24 cellular contexts compared by ENCODE assay signal in genomic region chr18:62631173-62631572, GRCh38.
"Had no signal": no experiment of that assay in that cellular context is flagged by ENCODE, and none has a peak within 500 bp of the region (broad histone marks: within the 10 kb centered on the region; RNA-seq: fewer than 3 reads in every experiment).

No MANE protein-coding gene starts in this region.

- H3K4me1 ChIP-seq: esophagus muscularis mucosa, parathyroid adenoma, stomach, thyroid gland, vagina had no signal

- H3K27ac ChIP-seq: coronary artery, esophagus muscularis mucosa, parathyroid adenoma, stomach, thyroid gland, vagina had no signal

- H3K36me3 ChIP-seq: esophagus muscularis mucosa, stomach, thyroid gland, vagina had no signal

- H3K4me3 ChIP-seq: coronary artery, esophagus muscularis mucosa, lung, mucosa of descending colon, smooth muscle cell, stomach, thyroid gland, vagina had no signal

- ATAC-seq: left colon; mucosa of descending colon; natural killer cell treated with Interleukin-12 subunit alpha and Interleukin-12 subunit beta and Interleukin-15 and Interleukin-18, amount 100 ng/mL, for 72 hours; sciatic nerve; stimulated activated effector memory CD8-positive, alpha-beta T cell treated with anti-CD3 and anti-CD28 coated beads, Interleukin-12 subunit alpha, Interleukin-12 subunit beta, amount 100 ng/mL, for 72 hours had no signal

- DNase-seq: dermis blood vessel endothelial cell; effector memory CD4-positive, alpha-beta T cell; hypothalamus; immature natural killer cell; islet precursor cell; kidney glomerular epithelial cell; left colon; mucosa of descending colon; naive B cell; stimulated activated CD4-positive, alpha-beta T cell treated with anti-CD3 and anti-CD28 coated beads, Interleukin-2, amount 100 ng/mL, for 24 hours; stimulated activated CD4-positive, alpha-beta T cell treated with anti-CD3 and anti-CD28 coated beads, Interleukin-4, amount 100 ng/mL, for 24 hours; stimulated activated naive CD4-positive, alpha-beta T cell treated with Interleukin-2 at 50 U/mL for 16 hours; stomach; thyroid gland; trophoblast cell had no signal

- H3K27me3 ChIP-seq: esophagus muscularis mucosa, stomach, thyroid gland, vagina had no signal

- H3K9me3 ChIP-seq: esophagus muscularis mucosa, mucosa of descending colon, stomach, thyroid gland, vagina had no signal
